8 cellular contexts compared by ENCODE assay signal in genomic region chr7:2314956-2315530, GRCh38. TPM values are rescaled to one million over a fixed set of nuclear protein-coding genes. Genes with fewer than 3 reads are reported as not detected.
A peak's percentile ranks its signal among the peaks of the same experiment; 100 is the strongest.
DNase-seq lines count a peak whose midpoint lies in the region; ATAC-seq and TF ChIP-seq lines count a peak whose summit lies in the region.
"Not testable (repeated sequence)": the region's sequence is repeated elsewhere in the genome, so short reads cannot be mapped to it uniquely, and the experiment has no call there.

No MANE protein-coding gene starts in this region.

- not testable (repeated sequence) for TF ChIP-seq EP300 in neural cell (conservative IDR thresholded peaks at IDR 0.05; ENCODE audit: poor library complexity, severe bottlenecking)

- peak overlapping the region; percentile 21 for H2AK9ac ChIP-seq in IMR-90 (replicated peaks; ENCODE audit: low read depth, low read length, poor library complexity)

- not testable (repeated sequence) for TF ChIP-seq RAD21 in IMR-90 (IDR thresholded peaks at IDR 0.05; ENCODE audit: low read length); neural cell (conservative IDR thresholded peaks at IDR 0.05)

- H4K5ac ChIP-seq in IMR-90 (ENCODE audit: low read depth, low read length), result not testable (repeated sequence)

- DNase-seq in IMR-90; SJCRH30; epithelial cell of proximal tubule (ENCODE audit: low read depth); spleen: not testable (repeated sequence)

- peak overlapping the region; percentile 91 for H2AFZ ChIP-seq in IMR-90 (replicated peaks; ENCODE audit: low read length, poor library complexity)
- H2AFZ ChIP-seq in neural cell (ENCODE audit: low read depth, low read length), result not testable (repeated sequence)

- H3K9me1 ChIP-seq in IMR-90 (ENCODE audit: insufficient read depth, low read length), result not testable (repeated sequence)

- in situ Hi-C loops in IMR-90 (cut with MboI; ENCODE audit: low sequenced_read_pairs), result not testable (repeated sequence)

- peak overlapping the region; percentile 37 for H3K4ac ChIP-seq in IMR-90 (ENCODE audit: low read depth, low read length)

- not testable (repeated sequence) for H3K56ac ChIP-seq in IMR-90 (ENCODE audit: extremely low read depth, insufficient read depth, low read length)

- not testable (repeated sequence) for H3K36me3 ChIP-seq in ES-I3 (ENCODE audit: insufficient read depth, low read length); IMR-90 (ENCODE audit: control insufficient read depth, insufficient read depth, low read length); SJCRH30; iPS-20b (ENCODE audit: insufficient read depth, low read depth, low read length); neural cell (ENCODE audit: insufficient read depth, low read length); spleen

- not testable (repeated sequence) for TF ChIP-seq POLR2A in IMR-90 (IDR thresholded peaks at IDR 0.05; ENCODE audit: low read depth, low read length); spleen (IDR thresholded peaks at IDR 0.05)

- H3K14ac ChIP-seq in IMR-90 (replicated peaks; ENCODE audit: low read depth, low read length), result not testable (repeated sequence)

- not testable (repeated sequence) for H2BK120ac ChIP-seq in IMR-90 (ENCODE audit: low read depth, low read length)

- H4K8ac ChIP-seq in IMR-90 (ENCODE audit: low read depth in 2 of 2, low read length in 2 of 2), result peak overlapping the region; percentile 2 to 78; a peak in 2 of 4 replicates

- WGBS in IMR-90 (ENCODE audit: extremely low coverage in 2 of 2, insufficient read length in 1 of 2), 2 experiments, result 73 to 100% methylated on average over 1 to 3 of the region's 3 CpGs
- 72 to 89% (median 80%) methylated on average over 3 of the region's 3 CpGs for WGBS in spleen, 5 donors

- H2AK5ac ChIP-seq in IMR-90 (ENCODE audit: low read depth, low read length), result peak overlapping the region; percentile 79; the same call in 1 of the 2 replicates

- H3K23ac ChIP-seq in IMR-90 (ENCODE audit: low read depth, low read length), result peak overlapping the region; percentile 15; the same call in 1 of the 2 replicates

- dilution Hi-C loops in IMR-90 (cut with HindIII; ENCODE audit: low sequenced_read_pairs, unreplicated experiment), result not testable (repeated sequence)

- H3K27me3 ChIP-seq in IMR-90 (ENCODE audit: control insufficient read depth, insufficient read depth, low read length); SJCRH30; iPS-20b (ENCODE audit: insufficient read depth, low read length); neural cell (ENCODE audit: insufficient read depth, low read depth, low read length); spleen (replicated peaks in 1 of 7): not testable (repeated sequence)

- peaks cover 15 to 27% of the 10 kb centered on the region in 2 experiments for H3K79me1 ChIP-seq in IMR-90 (ENCODE audit: low read depth in 1 of 2, low read length in 2 of 2)

- not testable (repeated sequence) for H3K79me2 ChIP-seq in neural cell (replicated peaks; ENCODE audit: insufficient read depth, low read length)

- BruUV-seq in IMR-90 (replicated peaks; lab: Mats Ljungman, UMichigan), result not testable (repeated sequence)

- H3K4me1 ChIP-seq in ES-I3 (ENCODE audit: insufficient read depth, low read length); IMR-90 (ENCODE audit: control insufficient read depth, insufficient read depth, low read length); SJCRH30; iPS-20b (ENCODE audit: insufficient read depth, low read length): not testable (repeated sequence)
- H3K4me1 ChIP-seq in spleen, result peaks cover 14 to 73% (median 47%) of the 10 kb centered on the region in 6 donors

- CTCF ChIA-PET in IMR-90 (lab: Yijun Ruan, JAX), result not testable (repeated sequence)

- H2BK20ac ChIP-seq in IMR-90 (ENCODE audit: low read depth, low read length), result not testable (repeated sequence)

- not testable (repeated sequence) for TF ChIP-seq CTCF in 22Rv1 (IDR thresholded peaks at IDR 0.05); IMR-90 (conservative IDR thresholded peaks at IDR 0.05; ENCODE audit: low read depth, low read length); epithelial cell of proximal tubule (conservative IDR thresholded peaks at IDR 0.05; ENCODE audit: low read depth, low read length); neural cell (IDR thresholded peaks at IDR 0.05; ENCODE audit: poor library complexity, severe bottlenecking); spleen (IDR thresholded peaks at IDR 0.05 in 8 of 11, conservative IDR thresholded peaks at IDR 0.05 in 3 of 11)

- H3K9ac ChIP-seq in ES-I3 (ENCODE audit: low read depth, low read length) (peak overlapping the region; percentile 34; the same call in 1 of the 2 replicates), neural cell (ENCODE audit: low read length) (peak overlapping the region; percentile 16)
- not testable (repeated sequence) for H3K9ac ChIP-seq in IMR-90 (ENCODE audit: low read depth, low read length); iPS-20b (ENCODE audit: low read depth, low read length)

- H3K27ac ChIP-seq in 22Rv1 (peak overlapping the region; percentile 48; the same call in 1 of the 2 replicates), spleen (peak overlapping the region in 5 of 8 donors; percentile 95 to 98 (median 96))
- not testable (repeated sequence) for H3K27ac ChIP-seq in IMR-90 (ENCODE audit: insufficient read depth, low read length); SJCRH30; iPS-20b (ENCODE audit: low read length); neural cell (ENCODE audit: low read length)

- not testable (repeated sequence) for H3K18ac ChIP-seq in IMR-90 (ENCODE audit: low read depth, low read length)

- not testable (repeated sequence) for H4K91ac ChIP-seq in IMR-90 (ENCODE audit: insufficient read depth, low read depth, low read length)

- H3F3A ChIP-seq in neural cell (ENCODE audit: insufficient read depth, low read length, poor library complexity, severe bottlenecking), result not testable (repeated sequence)

- H3K9me3 ChIP-seq in ES-I3 (ENCODE audit: control insufficient read depth, insufficient read depth, low read length); IMR-90 (ENCODE audit: control insufficient read depth, insufficient read depth, low read length); SJCRH30 (replicated peaks); iPS-20b (ENCODE audit: insufficient read depth, low read depth, low read length); neural cell (ENCODE audit: low read length); spleen: not testable (repeated sequence)

- not testable (repeated sequence) for H3K9me2 ChIP-seq in neural cell (ENCODE audit: insufficient read depth, low read length)

- peak overlapping the region; percentile 96 for H3K4me2 ChIP-seq in IMR-90 (ENCODE audit: low read depth, low read length)
- H3K4me2 ChIP-seq in neural cell (ENCODE audit: low read length), result not testable (repeated sequence)

- not testable (repeated sequence) for ATAC-seq in IMR-90 (ENCODE audit: low read depth)

- not testable (repeated sequence) for H2BK5ac ChIP-seq in IMR-90 (ENCODE audit: low read depth, low read length, poor library complexity, severe bottlenecking)

- POLR2A ChIA-PET in IMR-90 (lab: Charles Lee; ENCODE audit: unreplicated experiment), result not testable (repeated sequence)

- not testable (repeated sequence) for H2BK15ac ChIP-seq in IMR-90 (ENCODE audit: low read depth, low read length)

- intact Hi-C loops in IMR-90 (cut with micrococcal nuclease), result loop anchor here (5.0 kb wide), 1 partner anchor 68 kb away; no protein-coding TSS in a partner anchor
- intact Hi-C loops in spleen (cut with DNase I; ENCODE audit: low total_unique reads), result loop anchor here (5.0 kb wide), 1 partner anchor 68 kb away; no protein-coding TSS in a partner anchor

- not testable (repeated sequence) for H4K20me1 ChIP-seq in IMR-90 (ENCODE audit: insufficient read depth, low read length); neural cell (ENCODE audit: insufficient read depth)

- H3K4me3 ChIP-seq in IMR-90 (ENCODE audit: insufficient read depth, low read depth, low read length), result not testable (repeated sequence)
- H3K4me3 ChIP-seq in SJCRH30, result peak overlapping the region; percentile 85; the same call in 1 of the 2 replicates
- peak overlapping the region; percentile 59 for H3K4me3 ChIP-seq in epithelial cell of proximal tubule (ENCODE audit: low read depth, low read length)
- peak overlapping the region; percentile 54; the same call in 1 of the 2 replicates for H3K4me3 ChIP-seq in iPS-20b (ENCODE audit: low read length)
- H3K4me3 ChIP-seq in neural cell (ENCODE audit: low read length), result peak overlapping the region; percentile 92
- H3K4me3 ChIP-seq in spleen, result peak overlapping the region in 5 of 8 donors; percentile 41 to 97 (median 88)

RNA-seq across cellular contexts. Expression of gene SNX8, which starts 0.8 kb away (rescaled TPM):
- total RNA-seq in IMR-90 (2012; rRNA removed) (7.7 and 8.6 TPM in 2 replicates), epithelial cell of proximal tubule (9.0 and 36.4 TPM in 2 replicates), spleen (100 to 1,000 TPM in 2 of 7 donors, 10 to 100 TPM in 5; 74.0 to 196 (median 93.6) TPM)
- polyA plus RNA-seq in IMR-90 (2012; rRNA removed) (55.9 and 65.0 TPM in 2 replicates), neural cell (4.4 and 5.7 TPM in 2 replicates), spleen (10 to 100 TPM; 48.8 to 63.8 (median 52.1) TPM)
- 9.9 and 15.0 TPM in 2 replicates for polyA plus RNA-seq in IMR-90 (2012; cell fraction: cytosol; rRNA removed)
- 26.2 and 42.9 TPM in 2 replicates for polyA plus RNA-seq in IMR-90 (2012; cell fraction: nucleus; rRNA removed; ENCODE audit: low replicate concordance)
- 18.0 and 27.5 TPM in 2 replicates for total RNA-seq in SJCRH30 (2014; rRNA removed; shearing (Covaris generic))
- 7.3 and 10.5 TPM in 2 replicates for polyA minus RNA-seq in neural cell

RNA-seq across cellular contexts. Expression of gene EIF3B, which starts 39.6 kb away (rescaled TPM):
- 201 and 211 TPM in 2 replicates for total RNA-seq in IMR-90 (2012; rRNA removed)
- polyA plus RNA-seq in IMR-90 (2012; rRNA removed), result 105 and 107 TPM in 2 replicates
- polyA plus RNA-seq in IMR-90 (2012; cell fraction: cytosol; rRNA removed), result 68.3 and 87.5 TPM in 2 replicates
- 232 and 274 TPM in 2 replicates for polyA plus RNA-seq in IMR-90 (2012; cell fraction: nucleus; rRNA removed; ENCODE audit: low replicate concordance)
- total RNA-seq in SJCRH30 (2014; rRNA removed; shearing (Covaris generic)), result 205 and 212 TPM in 2 replicates
- total RNA-seq in epithelial cell of proximal tubule, result 161 and 244 TPM in 2 replicates
- 65.1 and 73.7 TPM in 2 replicates for polyA plus RNA-seq in neural cell
- 84.5 and 106 TPM in 2 replicates for polyA minus RNA-seq in neural cell
- 100 to 1,000 TPM in 6 of 7 donors, 10 to 100 TPM in 1; 79.6 to 150 (median 116) TPM for total RNA-seq in spleen
- polyA plus RNA-seq in spleen, result 100 to 1,000 TPM in 1 of 3 donors, 10 to 100 TPM in 2; 78.1 to 117 (median 96.9) TPM
